20 cellular contexts compared by ENCODE assay signal in genomic region chr11:13101836-13102574, GRCh38.
DNase-seq lines count a peak whose midpoint lies in the region; ATAC-seq, FAIRE-seq and TF ChIP-seq lines count a peak whose summit lies in the region.
"Had no signal": no experiment of that assay in that cellular context is flagged by ENCODE, and none has a peak within 500 bp of the region (broad histone marks: within the 10 kb centered on the region; RNA-seq: fewer than 3 reads in every experiment).

No MANE protein-coding gene starts in this region.

- H3K36me3 ChIP-seq in hepatocyte (replicated peaks; ENCODE audit: insufficient read depth, low read depth), result no peaks in the 10 kb centered on the region
- H3K36me3 ChIP-seq in SJCRH30, result no peaks in the 10 kb centered on the region
- H3K36me3 ChIP-seq: colonic mucosa, pancreas, vagina had no signal

- no peak overlapping the region for H2AFZ ChIP-seq in hepatocyte
- H2AFZ ChIP-seq: PC-9 had no signal

- H3K9me2 ChIP-seq in hepatocyte (replicated peaks; ENCODE audit: insufficient read depth), result no peaks in the 10 kb centered on the region

- H3K9me3 ChIP-seq in hepatocyte (ENCODE audit: low read depth) (no peaks in the 10 kb centered on the region), SJCRH30 (replicated peaks) (no peaks in the 10 kb centered on the region)
- H3K9me3 ChIP-seq: colonic mucosa, pancreas, vagina had no signal

- 84% methylated on average over 4 of the region's 4 CpGs for WGBS in hepatocyte (ENCODE audit: low lambda C conversion rate, missing lambda C conversion rate)

- H3K4me1 ChIP-seq in hepatocyte (ENCODE audit: insufficient read depth) (no peaks in the 10 kb centered on the region), SJCRH30 (peaks cover 47% of the 10 kb centered on the region)
- H3K4me1 ChIP-seq: colonic mucosa had no signal

- H3K27me3 ChIP-seq in hepatocyte (no peaks in the 10 kb centered on the region), SJCRH30 (no peaks in the 10 kb centered on the region)
- H3K27me3 ChIP-seq: colonic mucosa, pancreas, vagina had no signal

- H4K20me1 ChIP-seq in hepatocyte (ENCODE audit: insufficient read depth, poor library complexity, severe bottlenecking), result no peaks in the 10 kb centered on the region

- H3K27ac ChIP-seq in hepatocyte, result peak overlapping the region; percentile 23
- H3K27ac ChIP-seq in SJCRH30, result no peak overlapping the region
- H3K27ac ChIP-seq: C4-2B, colonic mucosa, pancreas, PC-9, vagina had no signal

- no peak overlapping the region for H3K4me2 ChIP-seq in hepatocyte
- H3K4me2 ChIP-seq: PC-9 had no signal

- H3K4me3 ChIP-seq in hepatocyte (no peak overlapping the region), SJCRH30 (no peak overlapping the region)
- H3K4me3 ChIP-seq: colonic mucosa, pancreas, PC-9, vagina had no signal

- peak; percentile 22 for DNase-seq in NCI-H526 treated with DMSO at 0.1 percent for 48 hours (lab: John Stamatoyannopoulos, UW)
- DNase-seq in hepatocyte (ENCODE audit: low spot score), result no peak
- DNase-seq in RCC 7860 (ENCODE audit: low spot score), result no peak
- DNase-seq in NK-92 treated with Interleukin-12 subunit alpha and Interleukin-12 subunit beta, amount 100 ng/mL, for 24 hours (lab: John Stamatoyannopoulos, UW), result no peak
- DNase-seq in SJCRH30, result no peak
- DNase-seq: activated CD8-positive, alpha-beta T cell treated with anti-CD3 and anti-CD28 coated beads for 36 hours; colonic mucosa; DMS79; kidney glomerular epithelial cell; NCI-H1092 treated with DMSO at 0.1 percent for 48 hours; NCI-H2227 treated with DMSO at 0.1 percent for 48 hours; pancreas; PC-9; small intestine had no signal

- peak; percentile 39 for ATAC-seq in HG02588 (IDR thresholded peaks at IDR 0.05; ENCODE audit: unreplicated experiment)
- ATAC-seq in HG03565 (IDR thresholded peaks at IDR 0.05; ENCODE audit: unreplicated experiment), result no peak
- ATAC-seq: activated CD8-positive, alpha-beta T cell treated with anti-CD3 and anti-CD28 coated beads for 36 hours; activated T-helper 17 cell treated with anti-CD3 and anti-CD28 coated beads, Interleukin-2, amount 50 U/mL, for 72 hours; pancreas; stimulated activated effector memory CD8-positive, alpha-beta T cell treated with anti-CD3 and anti-CD28 coated beads, Interleukin-12 subunit alpha, Interleukin-12 subunit beta, amount 100 ng/mL, for 72 hours had no signal

- FAIRE-seq in RCC 7860 (lab: Jason Lieb, UNC), result no peak
- FAIRE-seq: pancreas, small intestine had no signal

- TF ChIP-seq CTCF in hepatocyte (IDR thresholded peaks at IDR 0.05; ENCODE audit: poor library complexity), result no peak

- no peaks in the 10 kb centered on the region for H3K79me2 ChIP-seq in hepatocyte
